In the genomic region with DNA sequence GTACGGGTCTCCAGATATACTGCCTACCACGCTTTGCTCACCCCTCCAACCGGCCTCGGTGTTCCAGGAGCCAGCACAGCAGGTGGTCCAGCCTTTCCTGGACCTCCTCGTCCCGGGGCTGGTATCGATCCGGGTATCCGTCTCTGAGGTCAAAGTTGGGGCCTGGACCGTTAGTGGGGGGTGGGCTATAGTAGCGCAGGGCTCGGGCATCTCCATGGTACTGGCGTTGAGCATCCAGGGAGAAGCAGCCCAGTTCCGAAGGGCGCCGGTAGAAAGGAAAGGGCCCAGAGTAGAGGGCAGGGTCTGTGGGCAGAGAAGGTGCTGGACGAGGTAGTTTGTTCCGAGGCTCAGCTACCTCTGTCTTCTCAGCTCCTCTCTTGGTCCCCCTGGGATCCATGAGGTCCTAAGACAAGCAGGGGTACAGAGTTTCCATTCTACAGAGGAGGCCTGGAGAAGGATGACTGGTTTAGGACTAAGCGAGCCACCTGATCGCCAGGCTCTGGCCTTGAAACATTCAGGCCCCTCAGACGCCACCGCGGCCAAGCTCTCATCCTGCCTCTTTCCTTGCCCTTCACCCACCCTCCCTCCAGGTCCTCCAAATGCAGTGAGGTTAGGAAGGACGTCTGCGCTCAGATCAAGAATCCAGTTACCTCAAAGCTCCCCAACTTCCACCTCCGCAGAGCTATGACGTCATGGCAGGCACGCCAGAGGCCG, we compare ENCODE assay signal across 1 cellular context.
TF ChIP-seq lines count a peak whose summit lies in the region.

No MANE protein-coding gene starts in this region.

TF ChIP-seq in IMR-90, 13 proteins besides CTCF, POLR2A, EP300 and RAD21:
- no peak for TF ChIP-seq RFX5 (IDR thresholded peaks at IDR 0.05; ENCODE audit: low read depth, low read length)
- no peak for TF ChIP-seq NFE2L2 (IDR thresholded peaks at IDR 0.05; ENCODE audit: low read depth, low read length)
- TF ChIP-seq FOS (IDR thresholded peaks at IDR 0.05; ENCODE audit: low read depth, low read length) = no peak
- no peak for TF ChIP-seq CEBPB (IDR thresholded peaks at IDR 0.05; ENCODE audit: low read depth, low read length)
- TF ChIP-seq MXI1 (IDR thresholded peaks at IDR 0.05; ENCODE audit: borderline replicate concordance, low read depth, low read length) = no peak
- peak; percentile 55 for TF ChIP-seq RCOR1 (IDR thresholded peaks at IDR 0.05; ENCODE audit: insufficient replicate concordance, low read length)
